Comparison of ENCODE assay signal across 8 cellular contexts in genomic region chr1:16215882-16216753, GRCh38. TPM values are rescaled to one million over a fixed set of nuclear protein-coding genes. Genes with fewer than 3 reads are reported as not detected.
DNase-seq lines count a peak whose midpoint lies in the region; ATAC-seq and TF ChIP-seq lines count a peak whose summit lies in the region.

No MANE protein-coding gene starts in this region.

- 4 to 10% methylated on average over 28 to 30 of the region's 33 CpGs for WGBS in thyroid gland, 2 donors

- no peak overlapping the region for H3K4me2 ChIP-seq in neural cell (ENCODE audit: low read length)

- H3K27ac ChIP-seq in CD4-positive, alpha-beta T cell (ENCODE audit: low read depth, low read length), result no peak overlapping the region
- H3K27ac ChIP-seq in Peyer's patch (peak overlapping the region in 3 of 4 donors; percentile 56 to 88 (median 75)), neural cell (ENCODE audit: low read length) (no peak overlapping the region), thyroid gland (peak overlapping the region in 1 of 3 donors; percentile 50)

- peak; percentile 10 for ATAC-seq in CD4-positive, alpha-beta T cell (ENCODE audit: poor library complexity)
- ATAC-seq in HG03354 (IDR thresholded peaks at IDR 0.05; ENCODE audit: poor library complexity, severe bottlenecking, unreplicated experiment) (peak; percentile 41), GM21737 (IDR thresholded peaks at IDR 0.05; ENCODE audit: unreplicated experiment) (no peak)

- TF ChIP-seq EP300 in neural cell (conservative IDR thresholded peaks at IDR 0.05; ENCODE audit: poor library complexity, severe bottlenecking), result no peak

- no peaks in the 10 kb centered on the region for H3F3A ChIP-seq in neural cell (ENCODE audit: insufficient read depth, low read length, poor library complexity, severe bottlenecking)

- H3K4me1 ChIP-seq in Peyer's patch (peaks cover 0 to 18% (median 8%) of the 10 kb centered on the region in 4 donors), thyroid gland (peaks cover 16 to 34% of the 10 kb centered on the region in 2 donors)

- intact Hi-C loops in CD4-positive, alpha-beta T cell (cut with DNase I, micrococcal nuclease), result loop anchor here in 1 of 2 experiments (5.0 to 10.0 kb wide), 2 partner anchors 136 to 601 kb away; partner anchors contain the start of genes DDI2 and FBXO42
- intact Hi-C loops in thyroid gland (cut with DNase I), result no loop called here

- POLR2A ChIA-PET in CD4-positive, alpha-beta T cell (lab: Charles Lee), result interaction anchor here (1.1 to 3.3 kb wide), 5 partner anchors 9 to 136 kb away, joined by 3 to 46 read pairs (median 6); partner anchors contain the start of genes CPLANE2 and FBXO42

- peaks cover 29% of the 10 kb centered on the region for H3K4me1 Mint-ChIP-seq in CD4-positive, alpha-beta T cell (ENCODE audit: low read depth)
- peaks cover 37% of the 10 kb centered on the region for H3K4me1 Mint-ChIP-seq in activated naive CD4-positive, alpha-beta T cell treated with anti-CD3 and anti-CD28 coated beads, Interleukin-2, amount 10 ng/mL, durations not matched to agents 7 days and 5 days

- no peak overlapping the region for H3K9ac ChIP-seq in neural cell (ENCODE audit: low read length)

- peak in 9 of 10 experiments; percentile 21 to 64 (median 38) for DNase-seq in CD4-positive, alpha-beta T cell
- DNase-seq in Peyer's patch (peak; percentile 71 to 89 (median 86)), foreskin melanocyte (peak; percentile 71), thyroid gland (peak; percentile 96)
- DNase-seq in activated naive CD4-positive, alpha-beta T cell treated with anti-CD3 and anti-CD28 coated beads, Interleukin-2, amount 10 ng/mL, durations not matched to agents 7 days and 5 days, result peak; percentile 78

- no peaks in the 10 kb centered on the region for H4K20me1 ChIP-seq in neural cell (ENCODE audit: insufficient read depth)

- no peaks in the 10 kb centered on the region for H3K36me3 Mint-ChIP-seq in CD4-positive, alpha-beta T cell (ENCODE audit: low read depth)
- no peaks in the 10 kb centered on the region for H3K36me3 Mint-ChIP-seq in activated naive CD4-positive, alpha-beta T cell treated with anti-CD3 and anti-CD28 coated beads, Interleukin-2, amount 10 ng/mL, durations not matched to agents 7 days and 5 days

- no peaks in the 10 kb centered on the region for H3K79me2 ChIP-seq in neural cell (replicated peaks; ENCODE audit: insufficient read depth, low read length)

- no peaks in the 10 kb centered on the region for H3K9me3 ChIP-seq in CD4-positive, alpha-beta T cell (ENCODE audit: control insufficient read depth, low read length)
- no peaks in the 10 kb centered on the region for H3K9me3 ChIP-seq in Peyer's patch
- no peaks in the 10 kb centered on the region for H3K9me3 ChIP-seq in neural cell (ENCODE audit: low read length)
- H3K9me3 ChIP-seq in thyroid gland, result no peaks in the 10 kb centered on the region

- no peaks in the 10 kb centered on the region for H3K9me3 Mint-ChIP-seq in CD4-positive, alpha-beta T cell
- H3K9me3 Mint-ChIP-seq in activated naive CD4-positive, alpha-beta T cell treated with anti-CD3 and anti-CD28 coated beads, Interleukin-2, amount 10 ng/mL, durations not matched to agents 7 days and 5 days, result no peaks in the 10 kb centered on the region

- peak; percentile 32 to 49 for TF ChIP-seq POLR2A in Peyer's patch (IDR thresholded peaks at IDR 0.05)
- peak in 1 of 2 donors; percentile 68 for TF ChIP-seq POLR2A in thyroid gland (IDR thresholded peaks at IDR 0.05)

- TF ChIP-seq CTCF in CD4-positive, alpha-beta T cell (IDR thresholded peaks at IDR 0.05), result no peak
- TF ChIP-seq CTCF in Peyer's patch (IDR thresholded peaks at IDR 0.05), result no peak
- no peak for TF ChIP-seq CTCF in neural cell (IDR thresholded peaks at IDR 0.05; ENCODE audit: poor library complexity, severe bottlenecking)
- no peak for TF ChIP-seq CTCF in thyroid gland (IDR thresholded peaks at IDR 0.05)

- H3K4me3 Mint-ChIP-seq in CD4-positive, alpha-beta T cell, result peak overlapping the region; percentile 89
- peak overlapping the region; percentile 64 for H3K4me3 Mint-ChIP-seq in activated naive CD4-positive, alpha-beta T cell treated with anti-CD3 and anti-CD28 coated beads, Interleukin-2, amount 10 ng/mL, durations not matched to agents 7 days and 5 days

- TF ChIP-seq RAD21 in neural cell (conservative IDR thresholded peaks at IDR 0.05), result no peak

- H3K27ac Mint-ChIP-seq in CD4-positive, alpha-beta T cell, result peak overlapping the region; percentile 50
- H3K27ac Mint-ChIP-seq in activated naive CD4-positive, alpha-beta T cell treated with anti-CD3 and anti-CD28 coated beads, Interleukin-2, amount 10 ng/mL, durations not matched to agents 7 days and 5 days, result no peak overlapping the region

- no peak overlapping the region for H2AFZ ChIP-seq in neural cell (ENCODE audit: low read depth, low read length)

- CTCF ChIA-PET in CD4-positive, alpha-beta T cell (lab: Charles Lee), result interaction anchor here (0.6 to 2.2 kb wide), 5 partner anchors 9 to 147 kb away, joined by 3 to 9 read pairs (median 4); no protein-coding TSS in a partner anchor
- CTCF ChIA-PET in activated naive CD4-positive, alpha-beta T cell treated with anti-CD3 and anti-CD28 coated beads, Interleukin-2, amount 10 ng/mL, durations not matched to agents 7 days and 5 days (lab: Charles Lee), result interaction anchor here (0.9 to 2.2 kb wide), 2 partner anchors 13 to 137 kb away, joined by 5 to 10 read pairs; no protein-coding TSS in a partner anchor

- no peaks in the 10 kb centered on the region for H3K27me3 ChIP-seq in CD4-positive, alpha-beta T cell (ENCODE audit: control insufficient read depth, insufficient read depth, low read length)
- H3K27me3 ChIP-seq in Peyer's patch, result no peaks in the 10 kb centered on the region
- peaks cover 24% of the 10 kb centered on the region for H3K27me3 ChIP-seq in neural cell (ENCODE audit: insufficient read depth, low read depth, low read length)
- H3K27me3 ChIP-seq in thyroid gland, result no peaks in the 10 kb centered on the region

- peak overlapping the region; percentile 38 to 56 (median 51) for H3K4me3 ChIP-seq in Peyer's patch
- H3K4me3 ChIP-seq in neural cell (ENCODE audit: low read length), result peak overlapping the region; percentile 21
- peak overlapping the region in 2 of 3 donors; percentile 32 to 35 for H3K4me3 ChIP-seq in thyroid gland (replicated peaks in 1 of 3)

- no peaks in the 10 kb centered on the region for H3K27me3 Mint-ChIP-seq in CD4-positive, alpha-beta T cell
- peaks cover 42% of the 10 kb centered on the region for H3K27me3 Mint-ChIP-seq in activated naive CD4-positive, alpha-beta T cell treated with anti-CD3 and anti-CD28 coated beads, Interleukin-2, amount 10 ng/mL, durations not matched to agents 7 days and 5 days

- H3K36me3 ChIP-seq in Peyer's patch (no peaks in the 10 kb centered on the region), neural cell (ENCODE audit: insufficient read depth, low read length) (no peaks in the 10 kb centered on the region), thyroid gland (no peaks in the 10 kb centered on the region)

- no peaks in the 10 kb centered on the region for H3K9me2 ChIP-seq in neural cell (ENCODE audit: insufficient read depth, low read length)

TF ChIP-seq in neural cell, 6 proteins besides CTCF, POLR2A, EP300 and RAD21:
- TF ChIP-seq TAF1 (IDR thresholded peaks at IDR 0.05; ENCODE audit: low read depth), result no peak
- no peak for TF ChIP-seq EZH2 (IDR thresholded peaks at IDR 0.05; ENCODE audit: borderline replicate concordance, insufficient read depth, low read length, poor library complexity, severe bottlenecking)

RNA-seq across cellular contexts. Expression of gene ARHGEF19, which starts 3.7 kb away (rescaled TPM):
- 1 to 10 TPM; 3.8 to 5.8 TPM for total RNA-seq in CD4-positive, alpha-beta T cell
- total RNA-seq in Peyer's patch (10 to 100 TPM in 1 of 4 donors, 1 to 10 TPM in 3; 6.0 to 16.5 (median 7.3) TPM), thyroid gland (10 to 100 TPM; 11.9 to 32.3 (median 17.5) TPM)
- 0.93 and 2.1 TPM in 2 replicates for polyA plus RNA-seq in neural cell
- 0.46 and 1.2 TPM in 2 replicates for polyA minus RNA-seq in neural cell

RNA-seq across cellular contexts. Expression of gene CPLANE2, which starts 20.9 kb away (rescaled TPM):
- 1 to 10 TPM; 5.3 to 8.4 TPM for total RNA-seq in CD4-positive, alpha-beta T cell
- 1 to 10 TPM in 3 of 4 donors, not detected in 1; 1.2 to 6.6 (median 3.4) TPM for total RNA-seq in Peyer's patch
- polyA plus RNA-seq in neural cell, result 5.7 and 8.2 TPM in 2 replicates
- polyA minus RNA-seq in neural cell, result 18.5 and 19.7 TPM in 2 replicates
- 10 to 100 TPM in 3 of 4 donors, 1 to 10 TPM in 1; 4.3 to 21.8 (median 15.3) TPM for total RNA-seq in thyroid gland

Comparison
In these comparisons a context has a peak if more than half of its experiments do, and no peak if none do; other contexts are left out.
1. DNase-seq: peak in every context shown above with its lines; median percentile 96 in thyroid gland; 86 in Peyer's patch; 78 in activated naive CD4-positive, alpha-beta T cell treated with anti-CD3 and anti-CD28 coated beads, Interleukin-2, amount 10 ng/mL, durations not matched to agents 7 days and 5 days; 71 in foreskin melanocyte; 38 in CD4-positive, alpha-beta T cell.
2. H3K27ac ChIP-seq: peak in Peyer's patch (3 of 4); none in CD4-positive, alpha-beta T cell (single experiment) and neural cell (single experiment).
3. Peak in every context shown above with its lines, with median percentiles within 50 percentile points of each other: H3K4me3 ChIP-seq.